9 cellular contexts compared by ENCODE assay signal in the genomic region with DNA sequence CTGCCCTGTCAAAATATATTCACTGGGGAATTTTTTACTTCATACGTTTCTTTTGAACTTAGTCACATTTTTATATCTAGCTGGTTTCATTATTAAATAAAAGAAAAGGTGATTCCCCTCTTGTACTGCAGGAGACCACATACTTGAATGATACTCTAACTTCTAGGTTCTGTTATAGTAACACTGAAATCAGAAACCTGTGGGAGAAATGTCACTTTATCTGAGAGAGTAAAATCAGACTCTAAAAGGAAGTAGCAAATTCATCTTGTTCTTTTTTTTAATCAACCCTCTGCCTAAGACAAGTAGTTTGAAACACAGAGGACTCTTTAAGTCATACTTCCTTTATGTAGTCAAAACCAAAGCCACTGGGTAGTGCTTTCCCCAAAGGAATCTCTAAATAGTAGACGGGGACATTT. TPM values are rescaled to one million over a fixed set of nuclear protein-coding genes. Genes with fewer than 3 reads are reported as not detected.
A peak's percentile ranks its signal among the peaks of the same experiment; 100 is the strongest.
DNase-seq lines count a peak whose midpoint lies in the region; ATAC-seq and TF ChIP-seq lines count a peak whose summit lies in the region.
"Had no signal": no experiment of that assay in that cellular context is flagged by ENCODE, and none has a peak within 500 bp of the region (broad histone marks: within the 10 kb centered on the region; RNA-seq: fewer than 3 reads in every experiment).

No MANE protein-coding gene starts in this region.

- no peak overlapping the region for H2AFZ ChIP-seq in OCI-LY3 (ENCODE audit: low read depth, low read length)

- DNase-seq in left lung (no peak), NCI-H2227 (lab: John Stamatoyannopoulos, UW; ENCODE audit: unreplicated experiment) (no peak), mucosa of gallbladder (ENCODE audit: low spot score) (no peak)
- DNase-seq in stimulated activated CD4-positive, alpha-beta T cell treated with anti-CD3 and anti-CD28 coated beads, Interleukin-4, amount 100 ng/mL, for 24 hours, result no peak
- DNase-seq in activated CD4-positive, alpha-beta T cell treated with anti-CD3 and anti-CD28 coated beads for 48 hours, result no peak
- DNase-seq: right lobe of liver had no signal

- peaks cover 26% of the 10 kb centered on the region for H4K20me1 ChIP-seq in OCI-LY3 (ENCODE audit: insufficient read depth, low read length)

- ATAC-seq in GM18861 (IDR thresholded peaks at IDR 0.05; ENCODE audit: unreplicated experiment) (peak; percentile 44), HG02678 (IDR thresholded peaks at IDR 0.05; ENCODE audit: unreplicated experiment) (peak; percentile 31), left lung (peak; percentile 23)

- intact Hi-C loops in left lung (cut with DNase I), result no loop called here

- H3K27ac ChIP-seq in OCI-LY3 (ENCODE audit: low read length) (peak overlapping the region; percentile 98), left lung (no peak overlapping the region)
- H3K27ac ChIP-seq: right lobe of liver had no signal

- H3K4me1 ChIP-seq in OCI-LY3 (ENCODE audit: low read length), result peaks cover 90% of the 10 kb centered on the region
- peaks cover 0 to 17% of the 10 kb centered on the region in 2 donors for H3K4me1 ChIP-seq in left lung
- H3K4me1 ChIP-seq: right lobe of liver had no signal

- H3K79me2 ChIP-seq in OCI-LY3 (ENCODE audit: low read length), result peaks cover 71% of the 10 kb centered on the region

- peak overlapping the region; percentile 78; the same call in 1 of the 2 replicates for H3K9ac ChIP-seq in OCI-LY3 (ENCODE audit: low read length)

- H3K4me3 ChIP-seq in OCI-LY3 (ENCODE audit: low read length) (peak overlapping the region; percentile 65), left lung (no peak overlapping the region)
- H3K4me3 ChIP-seq: right lobe of liver had no signal

- H3K4me2 ChIP-seq in OCI-LY3 (ENCODE audit: low read length), result peak overlapping the region; percentile 73

- H3K9me3 ChIP-seq in OCI-LY3 (ENCODE audit: insufficient read depth, low read length) (no peaks in the 10 kb centered on the region), left lung (no peaks in the 10 kb centered on the region)
- H3K9me3 ChIP-seq: right lobe of liver had no signal

- H3K36me3 ChIP-seq in OCI-LY3 (replicated peaks; ENCODE audit: low read depth, low read length) (peaks cover 56% of the 10 kb centered on the region), left lung (peaks cover 0 to 5% of the 10 kb centered on the region in 2 donors)
- H3K36me3 ChIP-seq: right lobe of liver had no signal

- no peak for TF ChIP-seq CTCF in OCI-LY3 (IDR thresholded peaks at IDR 0.05; ENCODE audit: low read depth, low read length)
- no peak for TF ChIP-seq CTCF in left lung (IDR thresholded peaks at IDR 0.05)

- no peaks in the 10 kb centered on the region for H3K27me3 ChIP-seq in OCI-LY3 (ENCODE audit: low read depth, low read length)
- no peaks in the 10 kb centered on the region for H3K27me3 ChIP-seq in left lung
- H3K27me3 ChIP-seq: right lobe of liver had no signal

RNA-seq across cellular contexts. Expression of gene MRPL39, which starts 34.4 kb away (rescaled TPM):
- 10 to 100 TPM; 21.3 to 23.7 TPM for total RNA-seq in left lung
- total RNA-seq in mucosa of gallbladder, result 17.4 TPM
